Comparison of ENCODE assay signal across 1 cellular context in the genomic region with DNA sequence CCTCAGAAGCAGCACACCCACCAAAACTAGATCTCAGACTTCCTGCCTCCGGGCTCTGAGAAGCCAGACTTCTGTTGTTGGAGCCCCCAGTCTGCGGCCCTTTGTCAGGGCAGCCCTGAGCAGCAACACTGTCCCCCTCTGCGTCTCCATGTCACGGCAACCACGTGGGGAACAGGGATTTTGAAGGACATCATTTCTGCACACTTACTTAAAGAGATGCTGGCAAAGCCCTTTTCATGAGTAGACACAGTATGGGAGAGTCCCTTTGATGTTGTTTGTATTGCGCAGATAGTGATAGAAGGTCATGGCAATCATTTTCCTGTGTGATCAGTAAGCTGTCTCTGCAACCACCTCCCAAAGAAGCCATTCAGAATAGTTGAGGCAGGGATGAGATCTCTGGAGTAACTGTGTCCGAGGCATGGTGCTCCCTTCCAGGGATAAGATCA.
TF ChIP-seq lines count a peak whose summit lies in the region.

No MANE protein-coding gene starts in this region.

TF ChIP-seq in HepG2, 621 proteins besides CTCF, POLR2A, EP300 and RAD21 (continued from another document and continues in another):
- TF ChIP-seq HDAC2 (CRISPR knock-in tag; IDR thresholded peaks at IDR 0.05), result peak; percentile 79
- no peak for TF ChIP-seq ZNF557 (CRISPR knock-in tag; IDR thresholded peaks at IDR 0.05)
- TF ChIP-seq ZKSCAN5 (CRISPR knock-in tag; IDR thresholded peaks at IDR 0.05), result no peak
- TF ChIP-seq, protein P1, sequence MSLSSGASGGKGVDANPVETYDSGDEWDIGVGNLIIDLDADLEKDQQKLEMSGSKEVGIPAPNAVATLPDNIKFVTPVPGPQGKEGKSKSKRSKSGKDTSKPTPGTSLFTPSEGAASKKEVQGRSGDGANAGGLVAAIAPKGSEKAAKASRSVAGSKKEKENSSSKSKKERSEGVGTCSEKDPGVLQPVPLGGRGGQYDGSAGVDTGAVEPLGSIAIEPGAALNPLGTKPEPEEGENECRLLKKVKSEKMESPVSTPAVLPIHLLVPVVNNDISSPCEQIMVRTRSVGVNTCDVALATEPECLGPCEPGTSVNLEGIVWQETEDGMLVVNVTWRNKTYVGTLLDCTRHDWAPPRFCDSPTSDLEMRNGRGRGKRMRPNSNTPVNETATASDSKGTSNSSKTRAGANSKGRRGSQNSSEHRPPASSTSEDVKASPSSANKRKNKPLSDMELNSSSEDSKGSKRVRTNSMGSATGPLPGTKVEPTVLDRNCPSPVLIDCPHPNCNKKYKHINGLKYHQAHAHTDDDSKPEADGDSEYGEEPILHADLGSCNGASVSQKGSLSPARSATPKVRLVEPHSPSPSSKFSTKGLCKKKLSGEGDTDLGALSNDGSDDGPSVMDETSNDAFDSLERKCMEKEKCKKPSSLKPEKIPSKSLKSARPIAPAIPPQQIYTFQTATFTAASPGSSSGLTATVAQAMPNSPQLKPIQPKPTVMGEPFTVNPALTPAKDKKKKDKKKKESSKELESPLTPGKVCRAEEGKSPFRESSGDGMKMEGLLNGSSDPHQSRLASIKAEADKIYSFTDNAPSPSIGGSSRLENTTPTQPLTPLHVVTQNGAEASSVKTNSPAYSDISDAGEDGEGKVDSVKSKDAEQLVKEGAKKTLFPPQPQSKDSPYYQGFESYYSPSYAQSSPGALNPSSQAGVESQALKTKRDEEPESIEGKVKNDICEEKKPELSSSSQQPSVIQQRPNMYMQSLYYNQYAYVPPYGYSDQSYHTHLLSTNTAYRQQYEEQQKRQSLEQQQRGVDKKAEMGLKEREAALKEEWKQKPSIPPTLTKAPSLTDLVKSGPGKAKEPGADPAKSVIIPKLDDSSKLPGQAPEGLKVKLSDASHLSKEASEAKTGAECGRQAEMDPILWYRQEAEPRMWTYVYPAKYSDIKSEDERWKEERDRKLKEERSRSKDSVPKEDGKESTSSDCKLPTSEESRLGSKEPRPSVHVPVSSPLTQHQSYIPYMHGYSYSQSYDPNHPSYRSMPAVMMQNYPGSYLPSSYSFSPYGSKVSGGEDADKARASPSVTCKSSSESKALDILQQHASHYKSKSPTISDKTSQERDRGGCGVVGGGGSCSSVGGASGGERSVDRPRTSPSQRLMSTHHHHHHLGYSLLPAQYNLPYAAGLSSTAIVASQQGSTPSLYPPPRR (CRISPR knock-in tag; IDR thresholded peaks at IDR 0.05; ENCODE audit: borderline replicate concordance), result peak; percentile 86
- TF ChIP-seq, protein P2, sequence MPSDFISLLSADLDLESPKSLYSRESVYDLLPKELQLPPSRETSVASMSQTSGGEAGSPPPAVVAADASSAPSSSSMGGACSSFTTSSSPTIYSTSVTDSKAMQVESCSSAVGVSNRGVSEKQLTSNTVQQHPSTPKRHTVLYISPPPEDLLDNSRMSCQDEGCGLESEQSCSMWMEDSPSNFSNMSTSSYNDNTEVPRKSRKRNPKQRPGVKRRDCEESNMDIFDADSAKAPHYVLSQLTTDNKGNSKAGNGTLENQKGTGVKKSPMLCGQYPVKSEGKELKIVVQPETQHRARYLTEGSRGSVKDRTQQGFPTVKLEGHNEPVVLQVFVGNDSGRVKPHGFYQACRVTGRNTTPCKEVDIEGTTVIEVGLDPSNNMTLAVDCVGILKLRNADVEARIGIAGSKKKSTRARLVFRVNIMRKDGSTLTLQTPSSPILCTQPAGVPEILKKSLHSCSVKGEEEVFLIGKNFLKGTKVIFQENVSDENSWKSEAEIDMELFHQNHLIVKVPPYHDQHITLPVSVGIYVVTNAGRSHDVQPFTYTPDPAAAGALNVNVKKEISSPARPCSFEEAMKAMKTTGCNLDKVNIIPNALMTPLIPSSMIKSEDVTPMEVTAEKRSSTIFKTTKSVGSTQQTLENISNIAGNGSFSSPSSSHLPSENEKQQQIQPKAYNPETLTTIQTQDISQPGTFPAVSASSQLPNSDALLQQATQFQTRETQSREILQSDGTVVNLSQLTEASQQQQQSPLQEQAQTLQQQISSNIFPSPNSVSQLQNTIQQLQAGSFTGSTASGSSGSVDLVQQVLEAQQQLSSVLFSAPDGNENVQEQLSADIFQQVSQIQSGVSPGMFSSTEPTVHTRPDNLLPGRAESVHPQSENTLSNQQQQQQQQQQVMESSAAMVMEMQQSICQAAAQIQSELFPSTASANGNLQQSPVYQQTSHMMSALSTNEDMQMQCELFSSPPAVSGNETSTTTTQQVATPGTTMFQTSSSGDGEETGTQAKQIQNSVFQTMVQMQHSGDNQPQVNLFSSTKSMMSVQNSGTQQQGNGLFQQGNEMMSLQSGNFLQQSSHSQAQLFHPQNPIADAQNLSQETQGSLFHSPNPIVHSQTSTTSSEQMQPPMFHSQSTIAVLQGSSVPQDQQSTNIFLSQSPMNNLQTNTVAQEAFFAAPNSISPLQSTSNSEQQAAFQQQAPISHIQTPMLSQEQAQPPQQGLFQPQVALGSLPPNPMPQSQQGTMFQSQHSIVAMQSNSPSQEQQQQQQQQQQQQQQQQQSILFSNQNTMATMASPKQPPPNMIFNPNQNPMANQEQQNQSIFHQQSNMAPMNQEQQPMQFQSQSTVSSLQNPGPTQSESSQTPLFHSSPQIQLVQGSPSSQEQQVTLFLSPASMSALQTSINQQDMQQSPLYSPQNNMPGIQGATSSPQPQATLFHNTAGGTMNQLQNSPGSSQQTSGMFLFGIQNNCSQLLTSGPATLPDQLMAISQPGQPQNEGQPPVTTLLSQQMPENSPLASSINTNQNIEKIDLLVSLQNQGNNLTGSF (CRISPR knock-in tag; IDR thresholded peaks at IDR 0.05), result no peak
- TF ChIP-seq, protein P3, sequence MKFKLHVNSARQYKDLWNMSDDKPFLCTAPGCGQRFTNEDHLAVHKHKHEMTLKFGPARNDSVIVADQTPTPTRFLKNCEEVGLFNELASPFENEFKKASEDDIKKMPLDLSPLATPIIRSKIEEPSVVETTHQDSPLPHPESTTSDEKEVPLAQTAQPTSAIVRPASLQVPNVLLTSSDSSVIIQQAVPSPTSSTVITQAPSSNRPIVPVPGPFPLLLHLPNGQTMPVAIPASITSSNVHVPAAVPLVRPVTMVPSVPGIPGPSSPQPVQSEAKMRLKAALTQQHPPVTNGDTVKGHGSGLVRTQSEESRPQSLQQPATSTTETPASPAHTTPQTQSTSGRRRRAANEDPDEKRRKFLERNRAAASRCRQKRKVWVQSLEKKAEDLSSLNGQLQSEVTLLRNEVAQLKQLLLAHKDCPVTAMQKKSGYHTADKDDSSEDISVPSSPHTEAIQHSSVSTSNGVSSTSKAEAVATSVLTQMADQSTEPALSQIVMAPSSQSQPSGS (CRISPR knock-in tag; IDR thresholded peaks at IDR 0.05), result no peak
- TF ChIP-seq ZNF773 (CRISPR knock-in tag; IDR thresholded peaks at IDR 0.05; ENCODE audit: borderline replicate concordance), result no peak
- no peak for TF ChIP-seq DPF2 (CRISPR knock-in tag; IDR thresholded peaks at IDR 0.05; ENCODE audit: borderline replicate concordance, low read depth)
- TF ChIP-seq, protein P4, sequence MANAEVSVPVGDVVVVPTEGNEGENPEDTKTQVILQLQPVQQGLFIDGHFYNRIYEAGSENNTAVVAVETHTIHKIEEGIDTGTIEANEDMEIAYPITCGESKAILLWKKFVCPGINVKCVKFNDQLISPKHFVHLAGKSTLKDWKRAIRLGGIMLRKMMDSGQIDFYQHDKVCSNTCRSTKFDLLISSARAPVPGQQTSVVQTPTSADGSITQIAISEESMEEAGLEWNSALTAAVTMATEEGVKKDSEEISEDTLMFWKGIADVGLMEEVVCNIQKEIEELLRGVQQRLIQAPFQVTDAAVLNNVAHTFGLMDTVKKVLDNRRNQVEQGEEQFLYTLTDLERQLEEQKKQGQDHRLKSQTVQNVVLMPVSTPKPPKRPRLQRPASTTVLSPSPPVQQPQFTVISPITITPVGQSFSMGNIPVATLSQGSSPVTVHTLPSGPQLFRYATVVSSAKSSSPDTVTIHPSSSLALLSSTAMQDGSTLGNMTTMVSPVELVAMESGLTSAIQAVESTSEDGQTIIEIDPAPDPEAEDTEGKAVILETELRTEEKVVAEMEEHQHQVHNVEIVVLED (CRISPR knock-in tag; IDR thresholded peaks at IDR 0.05; ENCODE audit: borderline replicate concordance), result 0 out of 2 replicates have a peak, but pooled peaks have one; percentile 1
- no peak for TF ChIP-seq HIVEP1 (CRISPR knock-in tag; IDR thresholded peaks at IDR 0.05)
- TF ChIP-seq ELF4 (CRISPR knock-in tag; IDR thresholded peaks at IDR 0.05; ENCODE audit: borderline replicate concordance), result no peak
- TF ChIP-seq NFE2L2 (IDR thresholded peaks at IDR 0.05; ENCODE audit: low read length), result no peak
- TF ChIP-seq ZKSCAN1 (IDR thresholded peaks at IDR 0.05; ENCODE audit: low read length), result no peak
- no peak for TF ChIP-seq ZNF354B (CRISPR knock-in tag; IDR thresholded peaks at IDR 0.05)
- peak; percentile 50; the same call in 1 of the 2 replicates for TF ChIP-seq ZNF614 (CRISPR knock-in tag; IDR thresholded peaks at IDR 0.05; ENCODE audit: borderline replicate concordance)
- peak; percentile 52; the same call in 1 of the 2 replicates for TF ChIP-seq TGIF2 (CRISPR knock-in tag; IDR thresholded peaks at IDR 0.05)
- TF ChIP-seq SOX13 (IDR thresholded peaks at IDR 0.05), result no peak
- peak in 1 of 2 experiments; percentile 83; a peak in 2 of 4 replicates for TF ChIP-seq SOX13 (CRISPR knock-in tag; conservative IDR thresholded peaks at IDR 0.05 in 1 of 2, IDR thresholded peaks at IDR 0.05 in 1 of 2)
- TF ChIP-seq, protein P5, sequence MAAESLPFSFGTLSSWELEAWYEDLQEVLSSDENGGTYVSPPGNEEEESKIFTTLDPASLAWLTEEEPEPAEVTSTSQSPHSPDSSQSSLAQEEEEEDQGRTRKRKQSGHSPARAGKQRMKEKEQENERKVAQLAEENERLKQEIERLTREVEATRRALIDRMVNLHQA (CRISPR knock-in tag; IDR thresholded peaks at IDR 0.05), result no peak
- TF ChIP-seq, protein P6, sequence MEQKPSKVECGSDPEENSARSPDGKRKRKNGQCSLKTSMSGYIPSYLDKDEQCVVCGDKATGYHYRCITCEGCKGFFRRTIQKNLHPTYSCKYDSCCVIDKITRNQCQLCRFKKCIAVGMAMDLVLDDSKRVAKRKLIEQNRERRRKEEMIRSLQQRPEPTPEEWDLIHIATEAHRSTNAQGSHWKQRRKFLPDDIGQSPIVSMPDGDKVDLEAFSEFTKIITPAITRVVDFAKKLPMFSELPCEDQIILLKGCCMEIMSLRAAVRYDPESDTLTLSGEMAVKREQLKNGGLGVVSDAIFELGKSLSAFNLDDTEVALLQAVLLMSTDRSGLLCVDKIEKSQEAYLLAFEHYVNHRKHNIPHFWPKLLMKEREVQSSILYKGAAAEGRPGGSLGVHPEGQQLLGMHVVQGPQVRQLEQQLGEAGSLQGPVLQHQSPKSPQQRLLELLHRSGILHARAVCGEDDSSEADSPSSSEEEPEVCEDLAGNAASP (CRISPR knock-in tag; IDR thresholded peaks at IDR 0.05; ENCODE audit: borderline replicate concordance), result no peak; the same call in 1 of the 2 replicates
- TF ChIP-seq MLLT10 (CRISPR knock-in tag; IDR thresholded peaks at IDR 0.05), result no peak
- TF ChIP-seq ZFP82 (CRISPR knock-in tag; IDR thresholded peaks at IDR 0.05; ENCODE audit: borderline replicate concordance), result no peak
- TF ChIP-seq KLF6 (CRISPR knock-in tag; IDR thresholded peaks at IDR 0.05), result no peak
- no peak; the same call in 1 of the 2 replicates for TF ChIP-seq ZFX (CRISPR knock-in tag; IDR thresholded peaks at IDR 0.05; ENCODE audit: low read depth)
- TF ChIP-seq SRSF4 (IDR thresholded peaks at IDR 0.05; ENCODE audit: low read depth, low read length, poor library complexity, severe bottlenecking), result no peak
- TF ChIP-seq ZNF292 (CRISPR knock-in tag; IDR thresholded peaks at IDR 0.05; ENCODE audit: borderline replicate concordance, low read depth), result peak; percentile 70; the same call in 1 of the 2 replicates
- TF ChIP-seq, protein P7, sequence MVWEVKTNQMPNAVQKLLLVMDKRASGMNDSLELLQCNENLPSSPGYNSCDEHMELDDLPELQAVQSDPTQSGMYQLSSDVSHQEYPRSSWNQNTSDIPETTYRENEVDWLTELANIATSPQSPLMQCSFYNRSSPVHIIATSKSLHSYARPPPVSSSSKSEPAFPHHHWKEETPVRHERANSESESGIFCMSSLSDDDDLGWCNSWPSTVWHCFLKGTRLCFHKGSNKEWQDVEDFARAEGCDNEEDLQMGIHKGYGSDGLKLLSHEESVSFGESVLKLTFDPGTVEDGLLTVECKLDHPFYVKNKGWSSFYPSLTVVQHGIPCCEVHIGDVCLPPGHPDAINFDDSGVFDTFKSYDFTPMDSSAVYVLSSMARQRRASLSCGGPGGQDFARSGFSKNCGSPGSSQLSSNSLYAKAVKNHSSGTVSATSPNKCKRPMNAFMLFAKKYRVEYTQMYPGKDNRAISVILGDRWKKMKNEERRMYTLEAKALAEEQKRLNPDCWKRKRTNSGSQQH (CRISPR knock-in tag; IDR thresholded peaks at IDR 0.05; ENCODE audit: low read depth), result no peak
- TF ChIP-seq SRSF1 (optimal IDR thresholded peaks at IDR 0.05; ENCODE audit: low read depth, low read length), result no peak
- peak; percentile 78 for TF ChIP-seq FOXA3 (CRISPR knock-in tag; IDR thresholded peaks at IDR 0.05)
- TF ChIP-seq ATF1 (CRISPR knock-in tag; IDR thresholded peaks at IDR 0.05), result no peak; the same call in 1 of the 2 replicates
- TF ChIP-seq ZBTB7A (CRISPR knock-in tag; IDR thresholded peaks at IDR 0.05), result no peak
